ENCODE assay signal across 11 cellular contexts in genomic region chr19:44476559-44477408, GRCh38. TPM values are rescaled to one million over a fixed set of nuclear protein-coding genes. Genes with fewer than 3 reads are reported as not detected.
DNase-seq lines count a peak whose midpoint lies in the region; ATAC-seq lines count a peak whose summit lies in the region.
"Had no signal": no experiment of that assay in that cellular context is flagged by ENCODE, and none has a peak within 500 bp of the region (broad histone marks: within the 10 kb centered on the region; RNA-seq: fewer than 3 reads in every experiment).

No MANE protein-coding gene starts in this region.

- H3K27me3 ChIP-seq in HUES64 (ENCODE audit: insufficient read depth, low read length) (no peaks in the 10 kb centered on the region), adipocyte (replicated peaks; ENCODE audit: control insufficient read depth, insufficient read depth, low read length) (no peaks in the 10 kb centered on the region)

- no peak overlapping the region for H3K27ac ChIP-seq in HUES64 (ENCODE audit: low read depth, low read length)
- H3K27ac ChIP-seq: 22Rv1 had no signal

- ATAC-seq in memory B cell (ENCODE audit: low read depth) (no peak), GM21526 (IDR thresholded peaks at IDR 0.05; ENCODE audit: low FRiP score, unreplicated experiment) (no peak)

- H3K36me3 ChIP-seq in HUES64 (ENCODE audit: insufficient read depth, low read length) (peaks cover 73% of the 10 kb centered on the region), adipocyte (ENCODE audit: control insufficient read depth, insufficient read depth, low read length, severe bottlenecking) (peaks cover 88% of the 10 kb centered on the region)

- H3K4me3 ChIP-seq in HUES64 (ENCODE audit: low read length) (peak overlapping the region; percentile 41; the same call in 1 of the 2 replicates), adipocyte (ENCODE audit: low read length) (peak overlapping the region; percentile 79)

- no peaks in the 10 kb centered on the region for H3K4me1 Mint-ChIP-seq in memory B cell

- H3K36me3 Mint-ChIP-seq in memory B cell, result peaks cover 64% of the 10 kb centered on the region

- DNase-seq in DMS 273 (lab: John Stamatoyannopoulos, UW; ENCODE audit: unreplicated experiment) (peak; percentile 55), DMS 273 treated with DMSO at 0.1 percent for 48 hours (lab: John Stamatoyannopoulos, UW) (no peak), adipocyte (ENCODE audit: low read depth) (peak; percentile 13), memory B cell (ENCODE audit: low spot score in 2 of 2) (no peak), AG08396 (ENCODE audit: low spot score) (no peak), NCI-H128 (lab: John Stamatoyannopoulos, UW; ENCODE audit: unreplicated experiment) (no peak)
- DNase-seq: activated naive CD4-positive, alpha-beta T cell treated with Interleukin-2 at 50 U/mL for 16 hours; stimulated activated CD4-positive, alpha-beta T cell treated with anti-CD3 and anti-CD28 coated beads, Interleukin-4, amount 100 ng/mL, for 1 hour had no signal

- H3K9ac ChIP-seq in HUES64 (ENCODE audit: low read depth, low read length) (no peak overlapping the region), adipocyte (ENCODE audit: low read length) (no peak overlapping the region)

- H3K4me3 Mint-ChIP-seq in memory B cell, result no peak overlapping the region

- peak overlapping the region; percentile 68 for H3K27ac Mint-ChIP-seq in memory B cell

- peaks cover 23% of the 10 kb centered on the region for H3K9me3 Mint-ChIP-seq in memory B cell

- no peaks in the 10 kb centered on the region for H3K27me3 Mint-ChIP-seq in memory B cell

- H3K4me1 ChIP-seq in HUES64 (ENCODE audit: insufficient read depth, low read length), result no peaks in the 10 kb centered on the region
- no peaks in the 10 kb centered on the region for H3K4me1 ChIP-seq in adipocyte (ENCODE audit: control insufficient read depth, insufficient read depth, low read length)

- 96% methylated on average over 6 of the region's 7 CpGs for WGBS in HUES64

- H3K9me3 ChIP-seq in HUES64 (ENCODE audit: insufficient read depth, low read depth, low read length) (peaks cover 87% of the 10 kb centered on the region), adipocyte (ENCODE audit: control insufficient read depth, low read length) (peaks cover 100% of the 10 kb centered on the region)

RNA-seq across cellular contexts. Expression of gene ZNF180, which starts 23.5 kb away (rescaled TPM):
- 8.5 TPM for polyA plus RNA-seq in HUES64 (2013, experiment 1 of 2)
- polyA plus RNA-seq in HUES64 (2013, experiment 2 of 2), result 8.6 TPM

RNA-seq across cellular contexts. Expression of gene ZNF229, which starts 28.5 kb away (rescaled TPM):
- 4.3 TPM for polyA plus RNA-seq in HUES64 (2013, experiment 1 of 2)
- polyA plus RNA-seq in HUES64 (2013, experiment 2 of 2), result 5.1 TPM

RNA-seq across cellular contexts. Expression of gene CEACAM20, which starts 52.7 kb away (rescaled TPM):
- not detected for polyA plus RNA-seq in HUES64 (2013, experiment 1 of 2)
- not detected for polyA plus RNA-seq in HUES64 (2013, experiment 2 of 2)

Comparison
In these comparisons a context has a peak if more than half of its experiments do, and no peak if none do; other contexts are left out.
1. DNase-seq: peak in DMS 273 (single experiment) and adipocyte (single experiment); none in DMS 273 treated with DMSO at 0.1 percent for 48 hours (single experiment), memory B cell (0 of 2), AG08396 (single experiment) and NCI-H128 (single experiment).